Comparison of ENCODE assay signal across 1 cellular context in genomic region chr9:35111006-35111933, GRCh38.
TF ChIP-seq lines count a peak whose summit lies in the region.

No MANE protein-coding gene starts in this region.

TF ChIP-seq in H1, 55 proteins besides CTCF, POLR2A, EP300 and RAD21:
- TF ChIP-seq HDAC2 (IDR thresholded peaks at IDR 0.05; ENCODE audit: borderline replicate concordance in 1 of 2, low read depth in 2 of 2, low read length in 2 of 2) (no peak), RFX5 (IDR thresholded peaks at IDR 0.05; ENCODE audit: borderline replicate concordance, low read depth, low read length) (no peak), SP4 (IDR thresholded peaks at IDR 0.05; ENCODE audit: low read length) (0 out of 2 replicates have a peak, but pooled peaks have one; percentile 40), NRF1 (IDR thresholded peaks at IDR 0.05; ENCODE audit: low read depth, low read length) (no peak), TBP (IDR thresholded peaks at IDR 0.05; ENCODE audit: low read depth, low read length) (0 out of 2 replicates have a peak, but pooled peaks have one; percentile 4), TAF1 (IDR thresholded peaks at IDR 0.05; ENCODE audit: low read depth, low read length) (0 out of 2 replicates have a peak, but pooled peaks have one; percentile 40), SIN3A (conservative IDR thresholded peaks at IDR 0.05 in 1 of 2, IDR thresholded peaks at IDR 0.05 in 1 of 2; ENCODE audit: low read depth in 1 of 2, low read length in 2 of 2) (peak in 1 of 2 experiments; percentile 78; a peak in 1 of 4 replicates), BACH1 (IDR thresholded peaks at IDR 0.05; ENCODE audit: low read length) (no peak), ASH2L (IDR thresholded peaks at IDR 0.05; ENCODE audit: low read length) (no peak), SP1 (IDR thresholded peaks at IDR 0.05; ENCODE audit: low read depth, low read length) (peak; percentile 86), PHF8 (conservative IDR thresholded peaks at IDR 0.05; ENCODE audit: low read depth, low read length) (peak; percentile 55; the same call in 1 of the 2 replicates)
